Comparison of ENCODE assay signal across 1 cellular context in the genomic region with DNA sequence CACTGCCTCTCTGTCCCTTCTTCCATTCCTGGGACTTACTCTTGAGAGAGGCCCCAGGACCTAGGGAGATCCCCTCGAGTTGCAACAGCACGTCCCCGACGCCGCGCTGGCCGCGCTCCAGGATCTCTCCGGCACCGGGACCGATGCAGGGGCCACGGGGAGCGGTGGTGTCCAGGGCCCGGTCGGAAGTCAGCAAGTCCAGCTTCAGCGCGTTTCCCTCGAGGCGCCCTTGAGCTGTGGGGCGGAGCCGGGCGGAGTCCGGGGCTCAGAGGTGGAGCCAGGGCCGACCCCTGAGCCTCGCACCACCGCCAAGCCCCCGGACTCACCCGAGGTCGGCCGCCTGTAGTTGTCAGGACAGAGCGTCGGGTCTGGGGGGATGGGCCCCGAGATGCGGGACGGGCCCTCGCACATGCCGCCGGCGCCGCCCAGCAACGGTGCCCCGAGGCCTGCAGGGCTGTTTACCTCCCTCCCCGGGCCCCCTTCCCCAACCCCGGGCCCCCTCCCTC.
TF ChIP-seq lines count a peak whose summit lies in the region.

No MANE protein-coding gene starts in this region.

TF ChIP-seq in HEK293, 187 proteins besides CTCF, POLR2A, EP300 and RAD21 (continued from another document):
- TF ChIP-seq, protein P1, sequence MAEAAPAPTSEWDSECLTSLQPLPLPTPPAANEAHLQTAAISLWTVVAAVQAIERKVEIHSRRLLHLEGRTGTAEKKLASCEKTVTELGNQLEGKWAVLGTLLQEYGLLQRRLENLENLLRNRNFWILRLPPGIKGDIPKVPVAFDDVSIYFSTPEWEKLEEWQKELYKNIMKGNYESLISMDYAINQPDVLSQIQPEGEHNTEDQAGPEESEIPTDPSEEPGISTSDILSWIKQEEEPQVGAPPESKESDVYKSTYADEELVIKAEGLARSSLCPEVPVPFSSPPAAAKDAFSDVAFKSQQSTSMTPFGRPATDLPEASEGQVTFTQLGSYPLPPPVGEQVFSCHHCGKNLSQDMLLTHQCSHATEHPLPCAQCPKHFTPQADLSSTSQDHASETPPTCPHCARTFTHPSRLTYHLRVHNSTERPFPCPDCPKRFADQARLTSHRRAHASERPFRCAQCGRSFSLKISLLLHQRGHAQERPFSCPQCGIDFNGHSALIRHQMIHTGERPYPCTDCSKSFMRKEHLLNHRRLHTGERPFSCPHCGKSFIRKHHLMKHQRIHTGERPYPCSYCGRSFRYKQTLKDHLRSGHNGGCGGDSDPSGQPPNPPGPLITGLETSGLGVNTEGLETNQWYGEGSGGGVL (tag by site-specific recombination; IDR thresholded peaks at IDR 0.05), result no peak
- no peak for TF ChIP-seq ZNF175 (tag by site-specific recombination; IDR thresholded peaks at IDR 0.05)
- TF ChIP-seq SETDB1 (IDR thresholded peaks at IDR 0.05; ENCODE audit: insufficient read length, low read length), result no peak
- TF ChIP-seq ZNF626 (tag by site-specific recombination; IDR thresholded peaks at IDR 0.05), result no peak
- no peak for TF ChIP-seq ZNF404 (tag by site-specific recombination; IDR thresholded peaks at IDR 0.05)
- no peak for TF ChIP-seq ZNF768 (tag by site-specific recombination; IDR thresholded peaks at IDR 0.05)
- TF ChIP-seq, protein P2, sequence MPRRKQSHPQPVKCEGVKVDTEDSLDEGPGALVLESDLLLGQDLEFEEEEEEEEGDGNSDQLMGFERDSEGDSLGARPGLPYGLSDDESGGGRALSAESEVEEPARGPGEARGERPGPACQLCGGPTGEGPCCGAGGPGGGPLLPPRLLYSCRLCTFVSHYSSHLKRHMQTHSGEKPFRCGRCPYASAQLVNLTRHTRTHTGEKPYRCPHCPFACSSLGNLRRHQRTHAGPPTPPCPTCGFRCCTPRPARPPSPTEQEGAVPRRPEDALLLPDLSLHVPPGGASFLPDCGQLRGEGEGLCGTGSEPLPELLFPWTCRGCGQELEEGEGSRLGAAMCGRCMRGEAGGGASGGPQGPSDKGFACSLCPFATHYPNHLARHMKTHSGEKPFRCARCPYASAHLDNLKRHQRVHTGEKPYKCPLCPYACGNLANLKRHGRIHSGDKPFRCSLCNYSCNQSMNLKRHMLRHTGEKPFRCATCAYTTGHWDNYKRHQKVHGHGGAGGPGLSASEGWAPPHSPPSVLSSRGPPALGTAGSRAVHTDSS (tag by site-specific recombination; IDR thresholded peaks at IDR 0.05), result no peak
- TF ChIP-seq ZBTB48 (tag by site-specific recombination; IDR thresholded peaks at IDR 0.05), result peak; percentile 45; the same call in 1 of the 2 replicates
- TF ChIP-seq ZNF843 (tag by site-specific recombination; IDR thresholded peaks at IDR 0.05), result no peak
- peak; percentile 29; the same call in 1 of the 2 replicates for TF ChIP-seq BCL11B (tag by site-specific recombination; IDR thresholded peaks at IDR 0.05; ENCODE audit: low read depth)
- 0 out of 2 replicates have a peak, but pooled peaks have one; percentile 12 for TF ChIP-seq ZNF335 (tag by site-specific recombination; conservative IDR thresholded peaks at IDR 0.05)
- TF ChIP-seq ZNF623 (tag by site-specific recombination; IDR thresholded peaks at IDR 0.05), result no peak
- peak; percentile 39 for TF ChIP-seq SP3 (tag by site-specific recombination; IDR thresholded peaks at IDR 0.05)
- TF ChIP-seq ZBTB20 (tag by site-specific recombination; IDR thresholded peaks at IDR 0.05), result peak; percentile 89; the same call in 1 of the 2 replicates
- no peak for TF ChIP-seq ZNF510 (tag by site-specific recombination; IDR thresholded peaks at IDR 0.05; ENCODE audit: insufficient replicate concordance)
- no peak for TF ChIP-seq ZNF114 (tag by site-specific recombination; IDR thresholded peaks at IDR 0.05)
- TF ChIP-seq ZNF830 (tag by site-specific recombination; IDR thresholded peaks at IDR 0.05; ENCODE audit: low read depth), result no peak
- no peak for TF ChIP-seq ZNF501 (tag by site-specific recombination; IDR thresholded peaks at IDR 0.05)
- 0 out of 2 replicates have a peak, but pooled peaks have one; percentile 13 for TF ChIP-seq WT1 (tag by site-specific recombination; IDR thresholded peaks at IDR 0.05)
- TF ChIP-seq, protein P3, sequence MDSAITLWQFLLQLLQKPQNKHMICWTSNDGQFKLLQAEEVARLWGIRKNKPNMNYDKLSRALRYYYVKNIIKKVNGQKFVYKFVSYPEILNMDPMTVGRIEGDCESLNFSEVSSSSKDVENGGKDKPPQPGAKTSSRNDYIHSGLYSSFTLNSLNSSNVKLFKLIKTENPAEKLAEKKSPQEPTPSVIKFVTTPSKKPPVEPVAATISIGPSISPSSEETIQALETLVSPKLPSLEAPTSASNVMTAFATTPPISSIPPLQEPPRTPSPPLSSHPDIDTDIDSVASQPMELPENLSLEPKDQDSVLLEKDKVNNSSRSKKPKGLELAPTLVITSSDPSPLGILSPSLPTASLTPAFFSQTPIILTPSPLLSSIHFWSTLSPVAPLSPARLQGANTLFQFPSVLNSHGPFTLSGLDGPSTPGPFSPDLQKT (IDR thresholded peaks at IDR 0.05; ENCODE audit: borderline replicate concordance, low read depth, low read length), result no peak
- TF ChIP-seq ZNF311 (tag by site-specific recombination; IDR thresholded peaks at IDR 0.05; ENCODE audit: borderline replicate concordance), result no peak
- TF ChIP-seq, protein P4, sequence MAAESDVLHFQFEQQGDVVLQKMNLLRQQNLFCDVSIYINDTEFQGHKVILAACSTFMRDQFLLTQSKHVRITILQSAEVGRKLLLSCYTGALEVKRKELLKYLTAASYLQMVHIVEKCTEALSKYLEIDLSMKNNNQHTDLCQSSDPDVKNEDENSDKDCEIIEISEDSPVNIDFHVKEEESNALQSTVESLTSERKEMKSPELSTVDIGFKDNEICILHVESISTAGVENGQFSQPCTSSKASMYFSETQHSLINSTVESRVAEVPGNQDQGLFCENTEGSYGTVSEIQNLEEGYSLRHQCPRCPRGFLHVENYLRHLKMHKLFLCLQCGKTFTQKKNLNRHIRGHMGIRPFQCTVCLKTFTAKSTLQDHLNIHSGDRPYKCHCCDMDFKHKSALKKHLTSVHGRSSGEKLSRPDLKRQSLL (tag by site-specific recombination; IDR thresholded peaks at IDR 0.05), result peak; percentile 46; the same call in 1 of the 2 replicates
- no peak for TF ChIP-seq ZNF121 (tag by site-specific recombination; IDR thresholded peaks at IDR 0.05)
- TF ChIP-seq, protein P5, sequence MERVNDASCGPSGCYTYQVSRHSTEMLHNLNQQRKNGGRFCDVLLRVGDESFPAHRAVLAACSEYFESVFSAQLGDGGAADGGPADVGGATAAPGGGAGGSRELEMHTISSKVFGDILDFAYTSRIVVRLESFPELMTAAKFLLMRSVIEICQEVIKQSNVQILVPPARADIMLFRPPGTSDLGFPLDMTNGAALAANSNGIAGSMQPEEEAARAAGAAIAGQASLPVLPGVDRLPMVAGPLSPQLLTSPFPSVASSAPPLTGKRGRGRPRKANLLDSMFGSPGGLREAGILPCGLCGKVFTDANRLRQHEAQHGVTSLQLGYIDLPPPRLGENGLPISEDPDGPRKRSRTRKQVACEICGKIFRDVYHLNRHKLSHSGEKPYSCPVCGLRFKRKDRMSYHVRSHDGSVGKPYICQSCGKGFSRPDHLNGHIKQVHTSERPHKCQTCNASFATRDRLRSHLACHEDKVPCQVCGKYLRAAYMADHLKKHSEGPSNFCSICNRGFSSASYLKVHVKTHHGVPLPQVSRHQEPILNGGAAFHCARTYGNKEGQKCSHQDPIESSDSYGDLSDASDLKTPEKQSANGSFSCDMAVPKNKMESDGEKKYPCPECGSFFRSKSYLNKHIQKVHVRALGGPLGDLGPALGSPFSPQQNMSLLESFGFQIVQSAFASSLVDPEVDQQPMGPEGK (tag by site-specific recombination; IDR thresholded peaks at IDR 0.05), result peak; percentile 17; the same call in 1 of the 2 replicates
- TF ChIP-seq HOXD13 (CRISPR knock-in tag; IDR thresholded peaks at IDR 0.05; ENCODE audit: borderline replicate concordance), result no peak
- TF ChIP-seq, protein P6, sequence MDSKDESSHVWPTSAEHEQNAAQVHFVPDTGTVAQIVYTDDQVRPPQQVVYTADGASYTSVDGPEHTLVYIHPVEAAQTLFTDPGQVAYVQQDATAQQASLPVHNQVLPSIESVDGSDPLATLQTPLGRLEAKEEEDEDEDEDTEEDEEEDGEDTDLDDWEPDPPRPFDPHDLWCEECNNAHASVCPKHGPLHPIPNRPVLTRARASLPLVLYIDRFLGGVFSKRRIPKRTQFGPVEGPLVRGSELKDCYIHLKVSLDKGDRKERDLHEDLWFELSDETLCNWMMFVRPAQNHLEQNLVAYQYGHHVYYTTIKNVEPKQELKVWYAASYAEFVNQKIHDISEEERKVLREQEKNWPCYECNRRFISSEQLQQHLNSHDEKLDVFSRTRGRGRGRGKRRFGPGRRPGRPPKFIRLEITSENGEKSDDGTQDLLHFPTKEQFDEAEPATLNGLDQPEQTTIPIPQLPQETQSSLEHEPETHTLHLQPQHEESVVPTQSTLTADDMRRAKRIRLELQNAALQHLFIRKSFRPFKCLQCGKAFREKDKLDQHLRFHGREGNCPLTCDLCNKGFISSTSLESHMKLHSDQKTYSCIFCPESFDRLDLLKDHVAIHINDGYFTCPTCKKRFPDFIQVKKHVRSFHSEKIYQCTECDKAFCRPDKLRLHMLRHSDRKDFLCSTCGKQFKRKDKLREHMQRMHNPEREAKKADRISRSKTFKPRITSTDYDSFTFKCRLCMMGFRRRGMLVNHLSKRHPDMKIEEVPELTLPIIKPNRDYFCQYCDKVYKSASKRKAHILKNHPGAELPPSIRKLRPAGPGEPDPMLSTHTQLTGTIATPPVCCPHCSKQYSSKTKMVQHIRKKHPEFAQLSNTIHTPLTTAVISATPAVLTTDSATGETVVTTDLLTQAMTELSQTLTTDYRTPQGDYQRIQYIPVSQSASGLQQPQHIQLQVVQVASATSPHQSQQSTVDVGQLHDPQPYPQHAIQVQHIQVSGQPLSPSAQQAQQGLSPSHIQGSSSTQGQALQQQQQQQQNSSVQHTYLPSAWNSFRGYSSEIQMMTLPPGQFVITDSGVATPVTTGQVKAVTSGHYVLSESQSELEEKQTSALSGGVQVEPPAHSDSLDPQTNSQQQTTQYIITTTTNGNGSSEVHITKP (tag by site-specific recombination; IDR thresholded peaks at IDR 0.05), result peak; percentile 36; the same call in 1 of the 2 replicates
